ENCODE assay signal across 9 cellular contexts in the genomic region with DNA sequence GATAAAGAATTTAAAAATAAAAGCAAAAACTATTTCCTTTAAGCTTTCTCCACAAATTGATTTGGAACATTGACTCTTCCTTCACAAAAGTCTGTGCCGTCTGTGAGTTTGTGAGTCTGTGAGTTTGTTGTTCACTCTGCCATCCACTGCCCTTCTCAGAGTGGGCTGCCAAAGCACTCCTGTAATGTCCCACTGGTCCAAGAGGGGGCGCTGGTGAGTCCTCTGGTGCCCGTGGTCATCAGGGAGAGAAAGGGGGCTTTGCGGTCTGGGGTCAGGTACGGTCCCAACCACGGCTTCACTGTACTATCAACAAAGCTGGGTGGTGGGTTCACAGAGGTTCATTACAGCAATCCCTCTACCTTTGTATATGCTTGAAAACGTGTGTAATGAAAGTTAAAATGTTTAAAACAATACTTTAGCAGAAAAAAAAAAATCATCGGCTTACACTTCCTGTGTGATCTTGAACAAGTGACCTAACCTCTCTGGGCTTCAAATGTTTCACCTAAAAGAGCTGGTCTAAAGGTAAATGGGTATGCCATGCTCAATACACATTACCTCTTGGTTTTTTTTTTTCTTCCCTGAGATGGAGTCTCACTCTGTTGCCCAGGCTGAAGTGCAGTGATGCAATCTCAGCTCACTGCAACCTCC. TPM values are rescaled to one million over a fixed set of nuclear protein-coding genes. Genes with fewer than 3 reads are reported as not detected.
DNase-seq lines count a peak whose midpoint lies in the region; ATAC-seq lines count a peak whose summit lies in the region.
"Had no signal": no experiment of that assay in that cellular context is flagged by ENCODE, and none has a peak within 500 bp of the region (broad histone marks: within the 10 kb centered on the region; RNA-seq: fewer than 3 reads in every experiment).

No MANE protein-coding gene starts in this region.

- DNase-seq in CMK (ENCODE audit: low read depth) = peak; percentile 14
- peak; percentile 77 for DNase-seq in Karpas-422
- DNase-seq in activated effector memory CD4-positive, alpha-beta T cell treated with Interleukin-2 at 50 U/mL for 16 hours = peak; percentile 24
- peak; percentile 81 for DNase-seq in iPS-NIHi7 (ENCODE audit: extremely low spot score)
- DNase-seq in stimulated activated naive CD4-positive, alpha-beta T cell treated with Interleukin-2 at 50 U/mL for 16 hours (lab: John Stamatoyannopoulos, UW) = peak; percentile 19

- no peaks in the 10 kb centered on the region for H3K9me3 ChIP-seq in Karpas-422 (ENCODE audit: low read length)

- peaks cover 22% of the 10 kb centered on the region for H3K4me1 Mint-ChIP-seq in activated T-helper 17 cell treated with anti-CD3 and anti-CD28 coated beads, Interleukin-2, amount 50 U/mL, for 72 hours

- no peak for ATAC-seq in HG03457 (IDR thresholded peaks at IDR 0.05; ENCODE audit: unreplicated experiment)
- no peak for ATAC-seq in HG03045 (IDR thresholded peaks at IDR 0.05; ENCODE audit: unreplicated experiment)
- ATAC-seq in activated T-helper 17 cell treated with anti-CD3 and anti-CD28 coated beads, Interleukin-2, amount 50 U/mL, for 72 hours (replicated peaks) = no peak

- no peaks in the 10 kb centered on the region for H3K36me3 ChIP-seq in Karpas-422 (ENCODE audit: insufficient read depth, low read length)

- peaks cover 27% of the 10 kb centered on the region for H3K36me3 Mint-ChIP-seq in activated T-helper 17 cell treated with anti-CD3 and anti-CD28 coated beads, Interleukin-2, amount 50 U/mL, for 72 hours (ENCODE audit: low read depth)

- no peaks in the 10 kb centered on the region for H4K20me1 ChIP-seq in Karpas-422 (ENCODE audit: insufficient read depth, low read depth, low read length)

- H3K4me1 ChIP-seq in Karpas-422 (ENCODE audit: low read length) = peaks cover 14% of the 10 kb centered on the region

- H3K27ac Mint-ChIP-seq in activated T-helper 17 cell treated with anti-CD3 and anti-CD28 coated beads, Interleukin-2, amount 50 U/mL, for 72 hours = no peak overlapping the region
- H3K27ac Mint-ChIP-seq: IgD-negative memory B cell had no signal

- peaks cover 13% of the 10 kb centered on the region for H3K27me3 Mint-ChIP-seq in activated T-helper 17 cell treated with anti-CD3 and anti-CD28 coated beads, Interleukin-2, amount 50 U/mL, for 72 hours

- H3K9me3 Mint-ChIP-seq in activated T-helper 17 cell treated with anti-CD3 and anti-CD28 coated beads, Interleukin-2, amount 50 U/mL, for 72 hours = no peaks in the 10 kb centered on the region
- H3K9me3 Mint-ChIP-seq: IgD-negative memory B cell had no signal

- no peaks in the 10 kb centered on the region for H3K79me2 ChIP-seq in Karpas-422 (ENCODE audit: low read length)

- H3K4me3 ChIP-seq in Karpas-422 (ENCODE audit: low read length) = no peak overlapping the region

- no peak overlapping the region for H3K4me2 ChIP-seq in Karpas-422 (ENCODE audit: low read depth, low read length, poor library complexity, severe bottlenecking)

- H3K9me2 ChIP-seq in Karpas-422 (replicated peaks; ENCODE audit: insufficient read depth, low read length) = no peaks in the 10 kb centered on the region

- no peak overlapping the region for H3K27ac ChIP-seq in Karpas-422 (ENCODE audit: low read length)

- H3K9ac ChIP-seq in Karpas-422 (ENCODE audit: low read length) = no peak overlapping the region

- no peak overlapping the region for H3K4me3 Mint-ChIP-seq in activated T-helper 17 cell treated with anti-CD3 and anti-CD28 coated beads, Interleukin-2, amount 50 U/mL, for 72 hours

- no peak overlapping the region for H2AFZ ChIP-seq in Karpas-422 (ENCODE audit: low read length)

- no peaks in the 10 kb centered on the region for H3K27me3 ChIP-seq in Karpas-422 (ENCODE audit: low read length)

RNA-seq across cellular contexts. Expression of a gene that starts 5.6 kb away (rescaled TPM):
- not detected in 2 replicates for total RNA-seq in Karpas-422 (2014; rRNA removed; shearing (Covaris generic); ENCODE audit: low replicate concordance)
- not detected for total RNA-seq in activated T-helper 17 cell treated with anti-CD3 and anti-CD28 coated beads, Interleukin-2, amount 50 U/mL, for 72 hours

Comparison
In these comparisons a context has a peak if more than half of its experiments do, and no peak if none do; other contexts are left out.
1. DNase-seq: peak in every context shown above with its lines; median percentile 81 in iPS-NIHi7; 77 in Karpas-422; 24 in activated effector memory CD4-positive, alpha-beta T cell treated with Interleukin-2 at 50 U/mL for 16 hours; 19 in stimulated activated naive CD4-positive, alpha-beta T cell treated with Interleukin-2 at 50 U/mL for 16 hours; 14 in CMK.